ENCODE assay signal across 8 cellular contexts in the genomic region with DNA sequence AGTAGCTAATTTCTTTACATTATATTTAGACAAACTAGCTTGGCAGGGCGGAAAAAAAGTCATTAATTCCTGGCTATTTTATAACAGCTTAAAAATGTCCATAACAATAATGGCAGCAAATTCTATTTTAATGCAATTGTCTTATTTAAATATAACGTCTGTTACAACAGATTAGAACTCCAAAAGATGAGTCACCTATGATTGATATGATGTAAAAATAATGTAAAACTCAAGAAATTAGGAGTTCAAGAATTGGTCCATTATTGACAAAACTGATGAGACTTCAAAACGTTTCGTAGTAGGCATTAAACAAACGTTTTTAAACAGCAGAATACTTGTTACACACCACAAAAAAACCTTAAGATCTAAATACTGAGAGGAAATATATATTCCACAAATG. TPM values are rescaled to one million over a fixed set of nuclear protein-coding genes. Genes with fewer than 3 reads are reported as not detected.
DNase-seq lines count a peak whose midpoint lies in the region; ATAC-seq and TF ChIP-seq lines count a peak whose summit lies in the region.

No MANE protein-coding gene starts in this region.

- H3K4me3 ChIP-seq in HFF-Myc (replicated peaks; ENCODE audit: low read depth, low read length) = peak overlapping the region; percentile 86
- H3K4me3 ChIP-seq in brain microvascular endothelial cell (ENCODE audit: low read depth, low read length) = peak overlapping the region; percentile 60
- no peak overlapping the region for H3K4me3 ChIP-seq in mesendoderm (ENCODE audit: low read length)

- WGBS in mesendoderm (ENCODE audit: extremely low coverage, insufficient coverage, low lambda C conversion rate) = no CpG with 5 or more reads among the region's 5 CpGs

- H3K4ac ChIP-seq in mesendoderm (ENCODE audit: low read depth, low read length) = no peak overlapping the region

- H3K18ac ChIP-seq in mesendoderm (ENCODE audit: low read length) = no peak overlapping the region

- TF ChIP-seq CTCF in 22Rv1 (IDR thresholded peaks at IDR 0.05) (no peak), HFF-Myc (IDR thresholded peaks at IDR 0.05; ENCODE audit: low read depth, low read length, missing control alignments) (no peak), brain microvascular endothelial cell (IDR thresholded peaks at IDR 0.05; ENCODE audit: low read depth, low read length, missing control alignments) (no peak)

- DNase-seq in HFF-Myc (ENCODE audit: extremely low read depth, low read depth) (no peak), brain microvascular endothelial cell (no peak), mesendoderm (no peak), AG08396 (ENCODE audit: low spot score) (no peak), DMS79 (lab: John Stamatoyannopoulos, UW) (no peak), LoVo (ENCODE audit: low spot score) (no peak)

- no peak overlapping the region for H2BK5ac ChIP-seq in mesendoderm (ENCODE audit: low read length)

- no peak overlapping the region for H2AK5ac ChIP-seq in mesendoderm (ENCODE audit: low read length)

- no peaks in the 10 kb centered on the region for H3K27me3 ChIP-seq in brain microvascular endothelial cell (replicated peaks)
- H3K27me3 ChIP-seq in mesendoderm (ENCODE audit: insufficient read depth, low read length, poor library complexity) = no peaks in the 10 kb centered on the region

- H3K9ac ChIP-seq in mesendoderm (ENCODE audit: low read length) = peak overlapping the region; percentile 38

- H3K36me3 ChIP-seq in brain microvascular endothelial cell (replicated peaks) = no peaks in the 10 kb centered on the region
- H3K36me3 ChIP-seq in mesendoderm (ENCODE audit: control insufficient read depth, insufficient read depth, low read length) = no peaks in the 10 kb centered on the region

- peak overlapping the region; percentile 1 for H3K4me2 ChIP-seq in mesendoderm (ENCODE audit: low read length)

- H2BK120ac ChIP-seq in mesendoderm (ENCODE audit: low read depth, low read length) = no peak overlapping the region

- H2BK15ac ChIP-seq in mesendoderm (replicated peaks; ENCODE audit: low read depth) = no peak overlapping the region

- peaks cover 5% of the 10 kb centered on the region for H3K4me1 ChIP-seq in mesendoderm (ENCODE audit: control insufficient read depth, low read depth, low read length)

- H4K5ac ChIP-seq in mesendoderm (ENCODE audit: low read length) = no peak overlapping the region

- H3K27ac ChIP-seq in 22Rv1 (peak overlapping the region; percentile 98), brain microvascular endothelial cell (peak overlapping the region; percentile 90), mesendoderm (ENCODE audit: low read depth, low read length) (no peak overlapping the region)

- no peak overlapping the region for H3K56ac ChIP-seq in mesendoderm (ENCODE audit: low read length)

- no peak overlapping the region for H4K8ac ChIP-seq in mesendoderm (ENCODE audit: low read depth, low read length)

- no peak overlapping the region for H3K23ac ChIP-seq in mesendoderm (ENCODE audit: low read length)

- no peak for ATAC-seq in HG03095 (IDR thresholded peaks at IDR 0.05; ENCODE audit: unreplicated experiment)

- in situ Hi-C loops in brain microvascular endothelial cell (cut with HindIII; ENCODE audit: low pct_ligation_motif_present, low sequenced_read_pairs) = no loop called here

- H3K79me1 ChIP-seq in mesendoderm (ENCODE audit: low read length) = no peaks in the 10 kb centered on the region

- peaks cover 58% of the 10 kb centered on the region for H3K79me2 ChIP-seq in mesendoderm (ENCODE audit: control insufficient read depth, insufficient read depth, low read length)

RNA-seq across cellular contexts. Expression of a gene that starts 2.7 kb away (rescaled TPM):
- polyA plus RNA-seq in mesendoderm (2013, experiment 1 of 2) = 155 TPM
- polyA plus RNA-seq in mesendoderm (2013, experiment 2 of 2) = 153 TPM
